ENCODE assay signal across 11 cellular contexts in the genomic region with DNA sequence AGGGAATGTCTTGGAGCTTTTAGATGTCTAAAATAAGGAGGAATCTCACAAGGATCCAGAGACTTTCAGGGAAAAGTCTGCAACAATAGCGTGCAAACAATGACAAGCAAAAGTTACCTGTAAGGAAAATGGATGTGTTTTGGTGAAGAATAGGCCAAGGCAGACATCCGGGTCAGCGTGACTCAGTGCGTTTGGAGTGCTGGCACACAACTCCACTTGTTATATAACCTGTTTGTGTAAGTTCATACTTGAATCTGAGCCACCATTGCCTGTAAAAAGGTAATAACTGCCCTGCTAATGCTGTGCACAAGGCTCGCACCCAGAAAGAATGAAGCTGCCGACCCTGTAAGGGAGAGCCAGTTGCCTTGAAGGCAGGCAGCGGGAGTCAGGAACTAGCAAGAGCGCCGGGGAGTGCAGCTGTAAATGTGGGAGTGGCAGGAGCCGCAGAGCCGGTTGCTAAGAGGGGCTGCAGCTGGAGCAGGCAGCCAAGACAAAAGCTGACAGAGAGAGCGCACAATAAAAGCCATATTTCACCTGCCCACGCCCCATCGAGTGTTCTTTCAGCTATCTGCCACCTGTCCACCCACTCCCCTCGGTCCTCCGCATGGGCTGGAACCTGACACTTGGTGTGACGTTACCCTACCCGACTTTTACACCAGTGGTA.
DNase-seq lines count a peak whose midpoint lies in the region; ATAC-seq, FAIRE-seq and TF ChIP-seq lines count a peak whose summit lies in the region.
"Had no signal": no experiment of that assay in that cellular context is flagged by ENCODE, and none has a peak within 500 bp of the region (broad histone marks: within the 10 kb centered on the region; RNA-seq: fewer than 3 reads in every experiment).

No MANE protein-coding gene starts in this region.

- no peak for TF ChIP-seq POLR2A in GM12892 (IDR thresholded peaks at IDR 0.05; ENCODE audit: low read depth, low read length)

- ATAC-seq in GM21737 (IDR thresholded peaks at IDR 0.05; ENCODE audit: unreplicated experiment): no peak
- no peak for ATAC-seq in GM18907 (IDR thresholded peaks at IDR 0.05; ENCODE audit: unreplicated experiment)
- ATAC-seq: activated naive CD4-positive, alpha-beta T cell treated with anti-CD3 and anti-CD28 coated beads, Interleukin-2, amount 50 U/mL, for 72 hours had no signal

- DNase-seq in ELF-1 (ENCODE audit: low read depth, low spot score) (peak; percentile 78), NCI-H2107 treated with DMSO at 0.1 percent for 48 hours (lab: John Stamatoyannopoulos, UW; ENCODE audit: unreplicated experiment) (peak; percentile 100), ecto neural progenitor cell (ENCODE audit: low spot score) (peak; percentile 63), nucleus accumbens (lab: John Stamatoyannopoulos, UW) (peak in 40 of 56 donors; percentile 4 to 81 (median 48)), middle frontal gyrus (ENCODE audit: extremely low spot score, low spot score) (no peak), GM12892 (ENCODE audit: insufficient read length) (no peak)
- DNase-seq: effector CD8-positive, alpha-beta T cell; substantia nigra had no signal

- no peak for FAIRE-seq in GM12892 (lab: Jason Lieb, UNC)

Comparison
In these comparisons a context has a peak if more than half of its experiments do, and no peak if none do; other contexts are left out.
1. DNase-seq: peak in ELF-1 (single experiment), NCI-H2107 treated with DMSO at 0.1 percent for 48 hours (single experiment), ecto neural progenitor cell (single experiment) and nucleus accumbens (40 of 56); none in middle frontal gyrus (single experiment) and GM12892 (single experiment).